ENCODE assay signal across 34 cellular contexts in genomic region chr11:118547132-118547531, GRCh38. TPM values are rescaled to one million over a fixed set of nuclear protein-coding genes. Genes with fewer than 3 reads are reported as not detected.
"Had no signal": no experiment of that assay in that cellular context is flagged by ENCODE, and none has a peak within 500 bp of the region (broad histone marks: within the 10 kb centered on the region; RNA-seq: fewer than 3 reads in every experiment).

No MANE protein-coding gene starts in this region.

- H3K4me3 Mint-ChIP-seq: activated B cell treated with CpG ODN at 0.5 μM for 24 hours; activated CD8-positive, alpha-beta T cell treated with anti-CD3 and anti-CD28 coated beads for 36 hours; activated naive CD8-positive, alpha-beta T cell; activated T-cell treated with anti-CD3 and anti-CD28 coated beads, Interleukin-2, amount 50 U/mL, for 72 hours; central memory CD8-positive, alpha-beta T cell; T-helper 17 cell; T-helper 2 cell treated with Interferon-gamma antibody and Interleukin-4, amounts not matched to agents 5 μg/mL and 100 μg/mL, for 36 hours had no signal

- H3K27ac ChIP-seq: brain microvascular endothelial cell, epithelial cell of prostate, WERI-Rb-1 had no signal

- DNase-seq: activated B cell treated with CpG ODN at 0.5 μM for 24 hours; activated CD4-positive, alpha-beta T cell treated with anti-CD3 and anti-CD28 coated beads for 48 hours; activated CD4-positive, alpha-beta T cell treated with anti-CD3 and anti-CD28 coated beads, Interleukin-2, amount 50 U/mL, for 1 hour; activated CD4-positive, alpha-beta T cell treated with anti-CD3 and anti-CD28 coated beads, Interleukin-2, amount 50 U/mL, for 48 hours; activated CD8-positive, alpha-beta memory T cell treated with anti-CD3 and anti-CD28 coated beads for 24 hours; activated CD8-positive, alpha-beta T cell treated with anti-CD3 and anti-CD28 coated beads for 36 hours; activated effector memory CD4-positive, alpha-beta T cell treated with Interleukin-2 at 50 U/mL for 16 hours; activated gamma-delta T cell treated with Interleukin-2 at 50 U/mL for 16 hours; activated naive CD4-positive, alpha-beta T cell treated with anti-CD3 and anti-CD28 coated beads, Interleukin-2, amount 50 U/mL, for 16 hours; activated naive CD4-positive, alpha-beta T cell treated with Interleukin-2 at 50 U/mL for 16 hours; activated T-cell treated with anti-CD3 and anti-CD28 coated beads, Interleukin-2, amount 50 U/mL, for 72 hours; amniotic stem cell; anterior cingulate cortex; brain microvascular endothelial cell; effector CD8-positive, alpha-beta T cell; foreskin fibroblast; head of caudate nucleus; SW 1271; T-helper 1 cell; T-helper 17 cell; T1000; WERI-Rb-1 had no signal

- H3K27me3 Mint-ChIP-seq: activated B cell treated with CpG ODN at 0.5 μM for 24 hours; activated CD8-positive, alpha-beta T cell treated with anti-CD3 and anti-CD28 coated beads for 36 hours; activated naive CD8-positive, alpha-beta T cell; central memory CD8-positive, alpha-beta T cell; T-helper 17 cell had no signal

- FAIRE-seq: astrocyte, bronchial epithelial cell, colon, endometrium, endothelial cell of umbilical vein, frontal cortex had no signal

- H3K27me3 ChIP-seq: brain microvascular endothelial cell had no signal

- H3K4me1 Mint-ChIP-seq: activated B cell treated with CpG ODN at 0.5 μM for 24 hours; central memory CD8-positive, alpha-beta T cell; T-helper 17 cell had no signal

- H3K9me3 Mint-ChIP-seq: activated B cell treated with CpG ODN at 0.5 μM for 24 hours; activated CD8-positive, alpha-beta T cell treated with anti-CD3 and anti-CD28 coated beads for 36 hours; activated T-cell treated with anti-CD3 and anti-CD28 coated beads, Interleukin-2, amount 50 U/mL, for 72 hours; central memory CD8-positive, alpha-beta T cell; T-helper 2 cell treated with Interferon-gamma antibody and Interleukin-4, amounts not matched to agents 5 μg/mL and 100 μg/mL, for 36 hours had no signal

- H3K27ac Mint-ChIP-seq: activated B cell treated with CpG ODN at 0.5 μM for 24 hours; activated CD8-positive, alpha-beta T cell treated with anti-CD3 and anti-CD28 coated beads for 36 hours; activated naive CD8-positive, alpha-beta T cell; activated T-cell treated with anti-CD3 and anti-CD28 coated beads, Interleukin-2, amount 50 U/mL, for 72 hours; T-helper 17 cell; T-helper 2 cell treated with Interferon-gamma antibody and Interleukin-4, amounts not matched to agents 5 μg/mL and 100 μg/mL, for 36 hours had no signal

- ATAC-seq: activated CD4-positive, CD25-positive, alpha-beta regulatory T cell treated with anti-CD3 and anti-CD28 coated beads, Interleukin-2, amount 50 U/mL, for 24 hours; activated CD8-positive, alpha-beta T cell treated with anti-CD3 and anti-CD28 coated beads for 36 hours; activated T-cell treated with anti-CD3 and anti-CD28 coated beads, Interleukin-2, amount 50 U/mL, for 72 hours; esophagus mucosa; T-helper 17 cell had no signal

RNA-seq across cellular contexts. Expression of gene TTC36, which starts 19.9 kb away (rescaled TPM):
- total RNA-seq: bronchial epithelial cell, esophagus mucosa had no signal
- polyA plus RNA-seq: endothelial cell of umbilical vein had no signal
